Comparison of ENCODE assay signal across 1 cellular context in the genomic region with DNA sequence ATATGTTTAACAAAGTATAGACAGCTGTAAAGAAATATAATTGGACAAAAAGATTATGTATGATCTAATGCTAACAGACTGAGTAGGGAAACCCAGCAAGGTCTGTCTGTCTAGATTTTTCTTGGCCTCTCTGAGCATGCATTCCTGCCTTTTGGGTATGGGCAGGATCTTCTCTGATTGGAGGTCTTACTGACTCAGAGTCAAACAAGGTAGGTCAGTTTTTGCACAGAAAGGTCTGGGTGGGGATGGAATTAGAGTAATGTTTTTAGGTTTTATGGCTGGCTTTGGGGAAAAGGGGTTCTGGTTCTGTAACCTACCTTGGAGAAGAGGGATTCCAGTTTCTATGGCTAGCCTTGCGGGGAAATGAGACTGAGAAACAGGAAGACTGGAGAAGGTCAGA.
TF ChIP-seq lines count a peak whose summit lies in the region.

No MANE protein-coding gene starts in this region.

TF ChIP-seq in K562, 482 proteins besides CTCF, POLR2A, EP300 and RAD21 (continued from another document):
- TF ChIP-seq E2F5 (CRISPR knock-in tag; IDR thresholded peaks at IDR 0.05) (no peak), HMBOX1 (IDR thresholded peaks at IDR 0.05) (no peak), YBX1 (IDR thresholded peaks at IDR 0.05) (no peak), ZNF444 (CRISPR knock-in tag; IDR thresholded peaks at IDR 0.05) (no peak), TAF9B (IDR thresholded peaks at IDR 0.05; ENCODE audit: partially characterized antibody) (no peak), GATAD2B (IDR thresholded peaks at IDR 0.05; ENCODE audit: borderline replicate concordance) (no peak), ZNF143 (CRISPR knock-in tag; IDR thresholded peaks at IDR 0.05) (no peak), HOXB6 (CRISPR knock-in tag; IDR thresholded peaks at IDR 0.05; ENCODE audit: borderline replicate concordance) (no peak), ELF4 (CRISPR knock-in tag; IDR thresholded peaks at IDR 0.05) (no peak), NRF1 (conservative IDR thresholded peaks at IDR 0.05 in 1 of 2, IDR thresholded peaks at IDR 0.05 in 1 of 2) (no peak)
- TF ChIP-seq, protein P1, sequence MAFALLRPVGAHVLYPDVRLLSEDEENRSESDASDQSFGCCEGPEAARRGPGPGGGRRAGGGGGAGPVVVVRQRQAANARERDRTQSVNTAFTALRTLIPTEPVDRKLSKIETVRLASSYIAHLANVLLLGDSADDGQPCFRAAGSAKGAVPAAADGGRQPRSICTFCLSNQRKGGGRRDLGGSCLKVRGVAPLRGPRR (CRISPR knock-in tag; IDR thresholded peaks at IDR 0.05), result no peak
- TF ChIP-seq, protein P2, sequence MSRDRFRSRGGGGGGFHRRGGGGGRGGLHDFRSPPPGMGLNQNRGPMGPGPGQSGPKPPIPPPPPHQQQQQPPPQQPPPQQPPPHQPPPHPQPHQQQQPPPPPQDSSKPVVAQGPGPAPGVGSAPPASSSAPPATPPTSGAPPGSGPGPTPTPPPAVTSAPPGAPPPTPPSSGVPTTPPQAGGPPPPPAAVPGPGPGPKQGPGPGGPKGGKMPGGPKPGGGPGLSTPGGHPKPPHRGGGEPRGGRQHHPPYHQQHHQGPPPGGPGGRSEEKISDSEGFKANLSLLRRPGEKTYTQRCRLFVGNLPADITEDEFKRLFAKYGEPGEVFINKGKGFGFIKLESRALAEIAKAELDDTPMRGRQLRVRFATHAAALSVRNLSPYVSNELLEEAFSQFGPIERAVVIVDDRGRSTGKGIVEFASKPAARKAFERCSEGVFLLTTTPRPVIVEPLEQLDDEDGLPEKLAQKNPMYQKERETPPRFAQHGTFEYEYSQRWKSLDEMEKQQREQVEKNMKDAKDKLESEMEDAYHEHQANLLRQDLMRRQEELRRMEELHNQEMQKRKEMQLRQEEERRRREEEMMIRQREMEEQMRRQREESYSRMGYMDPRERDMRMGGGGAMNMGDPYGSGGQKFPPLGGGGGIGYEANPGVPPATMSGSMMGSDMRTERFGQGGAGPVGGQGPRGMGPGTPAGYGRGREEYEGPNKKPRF (IDR thresholded peaks at IDR 0.05; ENCODE audit: low read depth, low read length), result no peak
